ENCODE assay signal across 10 cellular contexts in genomic region chr1:183870351-183871077, GRCh38.
A peak's percentile ranks its signal among the peaks of the same experiment; 100 is the strongest.
DNase-seq lines count a peak whose midpoint lies in the region; ATAC-seq, FAIRE-seq and TF ChIP-seq lines count a peak whose summit lies in the region.
"Had no signal": no experiment of that assay in that cellular context is flagged by ENCODE, and none has a peak within 500 bp of the region (broad histone marks: within the 10 kb centered on the region; RNA-seq: fewer than 3 reads in every experiment).

No MANE protein-coding gene starts in this region.

- H3K4ac ChIP-seq in trophoblast cell (ENCODE audit: low read depth, low read length), result no peak overlapping the region

- CTCF ChIA-PET in K562 (lab: Yijun Ruan, JAX; ENCODE audit: low intra/inter-chr PET ratio), result no interaction called here

- H3K9me3 ChIP-seq in K562 (replicated peaks; ENCODE audit: control insufficient read depth, insufficient read depth, low read depth, low read length), result no peaks in the 10 kb centered on the region
- H3K9me3 ChIP-seq in gastrocnemius medialis, result no peaks in the 10 kb centered on the region
- no peaks in the 10 kb centered on the region for H3K9me3 ChIP-seq in trophoblast cell (ENCODE audit: insufficient read depth, low read depth, low read length)

- no peak overlapping the region for H2BK5ac ChIP-seq in trophoblast cell (ENCODE audit: low read depth, low read length, poor library complexity)

- WGBS in K562 (ENCODE audit: insufficient coverage, low coverage, missing lambda C conversion rate), result 21% methylated on average over 9 of the region's 15 CpGs
- no CpG with 5 or more reads among the region's 15 CpGs for WGBS in trophoblast cell (ENCODE audit: extremely low coverage, insufficient coverage, insufficient read length)

- H4K91ac ChIP-seq in trophoblast cell (ENCODE audit: low read depth, low read length), result no peak overlapping the region

- TF ChIP-seq RAD21 in K562 (CRISPR knock-in tag; conservative IDR thresholded peaks at IDR 0.05 in 1 of 2, IDR thresholded peaks at IDR 0.05 in 1 of 2), result no peak

- in situ Hi-C loops in G401 (cut with HindIII; ENCODE audit: low sequenced_read_pairs) (no loop called here), K562 (cut with MboI) (no loop called here), gastrocnemius medialis (cut with MboI; ENCODE audit: low sequenced_read_pairs in 4 of 4) (no loop called here)

- no peak overlapping the region for H4K12ac ChIP-seq in trophoblast cell (ENCODE audit: low read depth, low read length)

- no peak overlapping the region for H3K14ac ChIP-seq in trophoblast cell (ENCODE audit: low read length)

- no peak for ATAC-seq in K562
- peak in 1 of 2 donors; percentile 42 for ATAC-seq in left cardiac atrium
- ATAC-seq in gastrocnemius medialis, result no peak
- no peak for ATAC-seq in HG02970 (IDR thresholded peaks at IDR 0.05; ENCODE audit: low FRiP score, unreplicated experiment)

- H4K8ac ChIP-seq in trophoblast cell (ENCODE audit: low read depth, low read length), result no peak overlapping the region

- no peak for TF ChIP-seq POLR2A in K562 (conservative IDR thresholded peaks at IDR 0.05)
- peak in 1 of 2 donors; percentile 11 for TF ChIP-seq POLR2A in gastrocnemius medialis (IDR thresholded peaks at IDR 0.05)

- TF ChIP-seq CTCF in K562 (IDR thresholded peaks at IDR 0.05 in 2 of 3, conservative IDR thresholded peaks at IDR 0.05 in 1 of 3; ENCODE audit: insufficient read depth in 2 of 3, low read depth in 1 of 3, low read length in 3 of 3) (no peak), gastrocnemius medialis (IDR thresholded peaks at IDR 0.05 in 4 of 5, conservative IDR thresholded peaks at IDR 0.05 in 1 of 5) (no peak)

- DNase-seq in G401 (ENCODE audit: low spot score) (peak; percentile 27), K562 (ENCODE audit: extremely low read depth in 1 of 4, low spot score in 3 of 4) (no peak), left cardiac atrium (peak; percentile 80), gastrocnemius medialis (peak; percentile 28 to 71), H4 (ENCODE audit: low spot score) (no peak), trophoblast cell (no peak)
- no peak for DNase-seq in activated naive CD4-positive, alpha-beta T cell (lab: John Stamatoyannopoulos, UW)
- DNase-seq: central memory CD4-positive, alpha-beta T cell had no signal

- no peaks in the 10 kb centered on the region for H3K79me1 ChIP-seq in trophoblast cell (ENCODE audit: low read length)

- H3K27me3 ChIP-seq in K562 (ENCODE audit: control insufficient read depth in 2 of 2, insufficient read depth in 2 of 2, low read length in 2 of 2) (peaks cover 14 to 22% of the 10 kb centered on the region in 2 experiments; a peak in 4 of 5 replicates), gastrocnemius medialis (no peaks in the 10 kb centered on the region), trophoblast cell (ENCODE audit: insufficient read depth, low read length) (no peaks in the 10 kb centered on the region)

- H3K27ac ChIP-seq in K562 (ENCODE audit: extremely low read depth, low read depth, low read length) (no peak overlapping the region), gastrocnemius medialis (peak overlapping the region; percentile 61 to 72 (median 70)), trophoblast cell (ENCODE audit: low read depth, low read length) (no peak overlapping the region)

- BruUV-seq in K562 (replicated peaks; lab: Mats Ljungman, UMichigan), result no TSS peak

- FAIRE-seq in K562 (lab: Jason Lieb, UNC), result no peak
- FAIRE-seq: islet of Langerhans had no signal

- H3K36me3 ChIP-seq in K562 (ENCODE audit: control insufficient read depth, insufficient read depth, low read length), result no peaks in the 10 kb centered on the region
- H3K36me3 ChIP-seq in gastrocnemius medialis, result no peaks in the 10 kb centered on the region
- H3K36me3 ChIP-seq in trophoblast cell (ENCODE audit: control insufficient read depth in 1 of 2, insufficient read depth in 2 of 2, low read length in 2 of 2), result peaks cover 0 to 7% of the 10 kb centered on the region in 2 experiments

- H2AK5ac ChIP-seq in trophoblast cell (ENCODE audit: low read length), result no peak overlapping the region

- no peak overlapping the region for H2BK12ac ChIP-seq in trophoblast cell (ENCODE audit: low read length)

- TF ChIP-seq EP300 in K562 (IDR thresholded peaks at IDR 0.05; ENCODE audit: low read length), result no peak

- H3K9me1 ChIP-seq in K562 (ENCODE audit: control insufficient read depth, insufficient read depth, low read length), result no peaks in the 10 kb centered on the region

- H2BK120ac ChIP-seq in trophoblast cell (ENCODE audit: insufficient read depth, low read length, poor library complexity), result no peak overlapping the region

- H4K20me1 ChIP-seq in K562 (replicated peaks; ENCODE audit: control insufficient read depth, insufficient read depth, low read length), result no peaks in the 10 kb centered on the region

- H3K79me2 ChIP-seq in K562 (ENCODE audit: control insufficient read depth, insufficient read depth, low read length) (no peaks in the 10 kb centered on the region), trophoblast cell (ENCODE audit: control insufficient read depth, insufficient read depth, low read length, poor library complexity) (peaks cover 2% of the 10 kb centered on the region)

- H2AFZ ChIP-seq in K562 (ENCODE audit: low read depth, low read length) (no peak overlapping the region; the same call in 1 of the 2 replicates), trophoblast cell (ENCODE audit: insufficient read depth, low read length, poor library complexity) (no peak overlapping the region)

- H3K18ac ChIP-seq in trophoblast cell (ENCODE audit: low read length), result no peak overlapping the region

- no peak overlapping the region for H3K4me3 ChIP-seq in K562
- no peak overlapping the region for H3K4me3 ChIP-seq in gastrocnemius medialis
- no peak overlapping the region for H3K4me3 ChIP-seq in trophoblast cell (ENCODE audit: low read depth, low read length)

- no peak overlapping the region for H3K23ac ChIP-seq in trophoblast cell (ENCODE audit: low read length)

- H3K4me2 ChIP-seq in K562 (ENCODE audit: insufficient read depth, low read length) (no peak overlapping the region), trophoblast cell (ENCODE audit: low read length) (no peak overlapping the region)

- POLR2A ChIA-PET in K562 (lab: Yijun Ruan, JAX), result interaction anchor here (0.6 to 0.9 kb wide), 2 partner anchors 87 to 610 kb away, joined by 3 read pairs; no protein-coding TSS in a partner anchor

- intact Hi-C loops in K562 (cut with micrococcal nuclease) (no loop called here), left cardiac atrium (cut with DNase I) (no loop called here), gastrocnemius medialis (cut with DNase I; ENCODE audit: low total_unique reads) (no loop called here)

- H3K4me1 ChIP-seq in K562 (replicated peaks in 1 of 2; ENCODE audit: control insufficient read depth in 2 of 2, insufficient read depth in 2 of 2, low read length in 2 of 2) (no peaks in the 10 kb centered on the region), gastrocnemius medialis (peaks cover 0 to 32% of the 10 kb centered on the region in 2 donors), trophoblast cell (ENCODE audit: control insufficient read depth in 1 of 2, insufficient read depth in 2 of 2, low read length in 2 of 2) (peaks cover 5 to 10% of the 10 kb centered on the region in 2 experiments)

- H3K9ac ChIP-seq in K562 (ENCODE audit: insufficient read depth in 1 of 2, low read depth in 2 of 2, low read length in 2 of 2), result no peak overlapping the region
- no peak overlapping the region for H3K9ac ChIP-seq in trophoblast cell (ENCODE audit: low read length)

TF ChIP-seq in K562, 482 proteins besides CTCF, POLR2A, EP300 and RAD21:
- TF ChIP-seq KHSRP (IDR thresholded peaks at IDR 0.05), result no peak
- TF ChIP-seq USF2 (CRISPR knock-in tag; IDR thresholded peaks at IDR 0.05), result no peak
- no peak for TF ChIP-seq ZBTB12 (CRISPR knock-in tag; IDR thresholded peaks at IDR 0.05)
- TF ChIP-seq EHMT2 (IDR thresholded peaks at IDR 0.05), result no peak
- TF ChIP-seq ZNF717 (CRISPR knock-in tag; IDR thresholded peaks at IDR 0.05), result no peak
- no peak for TF ChIP-seq ZNF584 (CRISPR knock-in tag; IDR thresholded peaks at IDR 0.05; ENCODE audit: low read depth)
- TF ChIP-seq SMC3 (conservative IDR thresholded peaks at IDR 0.05; ENCODE audit: insufficient read depth, low read depth, low read length), result no peak
- TF ChIP-seq GABPA (tag; conservative IDR thresholded peaks at IDR 0.05; ENCODE audit: low read depth), result peak; percentile 69

Comparison
In these comparisons a context has a peak if more than half of its experiments do, and no peak if none do; other contexts are left out.
1. DNase-seq: peak in G401 (single experiment), left cardiac atrium (single experiment) and gastrocnemius medialis (2 of 2); none in K562 (0 of 4), H4 (single experiment), trophoblast cell (0 of 2) and activated naive CD4-positive, alpha-beta T cell (0 of 4).
2. H3K27ac ChIP-seq: peak in gastrocnemius medialis (4 of 4); none in K562 (single experiment) and trophoblast cell (single experiment).